ENCODE assay signal across 2 cellular contexts in the genomic region with DNA sequence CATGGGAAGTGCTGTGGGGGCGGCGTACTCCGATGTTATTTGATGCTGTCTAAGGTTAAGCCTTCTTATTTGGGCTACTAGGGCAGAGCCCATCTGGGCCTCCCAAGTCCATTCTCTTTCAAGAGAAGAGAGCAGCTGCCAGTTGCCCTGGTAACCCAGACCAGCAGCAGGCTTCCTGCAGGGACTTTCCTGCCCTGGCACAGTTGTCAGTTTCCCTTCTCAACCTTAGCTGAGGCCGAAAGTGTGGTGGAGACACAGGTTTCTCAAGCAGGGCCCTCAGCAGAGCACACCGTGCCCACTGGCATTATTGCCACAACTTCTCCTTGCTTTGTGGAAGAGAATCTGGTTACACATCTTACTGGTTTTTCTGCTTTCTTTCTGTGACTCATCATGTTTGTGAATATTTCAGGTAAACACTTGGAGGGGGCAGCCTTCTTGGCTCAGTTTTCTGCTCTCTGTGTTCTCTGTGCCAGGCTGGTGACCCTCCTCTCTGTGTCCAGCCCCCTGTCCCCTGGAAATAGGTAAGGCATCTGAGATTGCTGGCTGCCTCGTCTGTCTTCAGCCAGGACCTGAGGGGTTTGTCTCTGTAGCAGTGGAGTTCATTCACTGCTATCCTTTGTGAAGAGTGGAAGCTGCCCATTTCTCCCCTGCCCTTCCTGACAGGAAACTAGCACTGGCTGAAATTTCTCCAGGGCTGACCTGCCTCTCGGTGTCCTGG.
TF ChIP-seq lines count a peak whose summit lies in the region.

No MANE protein-coding gene starts in this region.

TF ChIP-seq in Ishikawa, 13 proteins besides CTCF, POLR2A, EP300 and RAD21 (continued from another document):
- TF ChIP-seq, protein P1, sequence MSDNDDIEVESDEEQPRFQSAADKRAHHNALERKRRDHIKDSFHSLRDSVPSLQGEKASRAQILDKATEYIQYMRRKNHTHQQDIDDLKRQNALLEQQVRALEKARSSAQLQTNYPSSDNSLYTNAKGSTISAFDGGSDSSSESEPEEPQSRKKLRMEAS (IDR thresholded peaks at IDR 0.05): 0 out of 2 replicates have a peak, but pooled peaks have one; percentile 9
- TF ChIP-seq TAF1 (IDR thresholded peaks at IDR 0.05; ENCODE audit: low read depth) (no peak), TEAD4 (IDR thresholded peaks at IDR 0.05) (peak; percentile 37; the same call in 1 of the 2 replicates), FOXM1 (IDR thresholded peaks at IDR 0.05; ENCODE audit: borderline replicate concordance, low read depth) (0 out of 2 replicates have a peak, but pooled peaks have one; percentile 36), ZBTB7A (IDR thresholded peaks at IDR 0.05; ENCODE audit: low read depth) (no peak), YY1 (IDR thresholded peaks at IDR 0.05; ENCODE audit: low read depth) (no peak), CREB1 (IDR thresholded peaks at IDR 0.05; ENCODE audit: low read depth) (no peak), NFIC (IDR thresholded peaks at IDR 0.05) (peak; percentile 73)
- TF ChIP-seq, protein P2, sequence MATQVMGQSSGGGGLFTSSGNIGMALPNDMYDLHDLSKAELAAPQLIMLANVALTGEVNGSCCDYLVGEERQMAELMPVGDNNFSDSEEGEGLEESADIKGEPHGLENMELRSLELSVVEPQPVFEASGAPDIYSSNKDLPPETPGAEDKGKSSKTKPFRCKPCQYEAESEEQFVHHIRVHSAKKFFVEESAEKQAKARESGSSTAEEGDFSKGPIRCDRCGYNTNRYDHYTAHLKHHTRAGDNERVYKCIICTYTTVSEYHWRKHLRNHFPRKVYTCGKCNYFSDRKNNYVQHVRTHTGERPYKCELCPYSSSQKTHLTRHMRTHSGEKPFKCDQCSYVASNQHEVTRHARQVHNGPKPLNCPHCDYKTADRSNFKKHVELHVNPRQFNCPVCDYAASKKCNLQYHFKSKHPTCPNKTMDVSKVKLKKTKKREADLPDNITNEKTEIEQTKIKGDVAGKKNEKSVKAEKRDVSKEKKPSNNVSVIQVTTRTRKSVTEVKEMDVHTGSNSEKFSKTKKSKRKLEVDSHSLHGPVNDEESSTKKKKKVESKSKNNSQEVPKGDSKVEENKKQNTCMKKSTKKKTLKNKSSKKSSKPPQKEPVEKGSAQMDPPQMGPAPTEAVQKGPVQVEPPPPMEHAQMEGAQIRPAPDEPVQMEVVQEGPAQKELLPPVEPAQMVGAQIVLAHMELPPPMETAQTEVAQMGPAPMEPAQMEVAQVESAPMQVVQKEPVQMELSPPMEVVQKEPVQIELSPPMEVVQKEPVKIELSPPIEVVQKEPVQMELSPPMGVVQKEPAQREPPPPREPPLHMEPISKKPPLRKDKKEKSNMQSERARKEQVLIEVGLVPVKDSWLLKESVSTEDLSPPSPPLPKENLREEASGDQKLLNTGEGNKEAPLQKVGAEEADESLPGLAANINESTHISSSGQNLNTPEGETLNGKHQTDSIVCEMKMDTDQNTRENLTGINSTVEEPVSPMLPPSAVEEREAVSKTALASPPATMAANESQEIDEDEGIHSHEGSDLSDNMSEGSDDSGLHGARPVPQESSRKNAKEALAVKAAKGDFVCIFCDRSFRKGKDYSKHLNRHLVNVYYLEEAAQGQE (IDR thresholded peaks at IDR 0.05; ENCODE audit: low read depth): no peak

TF ChIP-seq in H1, 55 proteins besides CTCF, POLR2A, EP300 and RAD21 (continued from another document):
- TF ChIP-seq CBX5 (IDR thresholded peaks at IDR 0.05; ENCODE audit: low read depth, low read length): no peak
- no peak for TF ChIP-seq SP1 (IDR thresholded peaks at IDR 0.05; ENCODE audit: low read depth, low read length)
- TF ChIP-seq PHF8 (conservative IDR thresholded peaks at IDR 0.05; ENCODE audit: low read depth, low read length): no peak
- TF ChIP-seq, protein P3, sequence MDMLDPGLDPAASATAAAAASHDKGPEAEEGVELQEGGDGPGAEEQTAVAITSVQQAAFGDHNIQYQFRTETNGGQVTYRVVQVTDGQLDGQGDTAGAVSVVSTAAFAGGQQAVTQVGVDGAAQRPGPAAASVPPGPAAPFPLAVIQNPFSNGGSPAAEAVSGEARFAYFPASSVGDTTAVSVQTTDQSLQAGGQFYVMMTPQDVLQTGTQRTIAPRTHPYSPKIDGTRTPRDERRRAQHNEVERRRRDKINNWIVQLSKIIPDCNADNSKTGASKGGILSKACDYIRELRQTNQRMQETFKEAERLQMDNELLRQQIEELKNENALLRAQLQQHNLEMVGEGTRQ (IDR thresholded peaks at IDR 0.05; ENCODE audit: low read length): no peak
- no peak for TF ChIP-seq BRCA1 (IDR thresholded peaks at IDR 0.05; ENCODE audit: low read depth, low read length)
- no peak for TF ChIP-seq BACH1 (IDR thresholded peaks at IDR 0.05; ENCODE audit: low read length)
- TF ChIP-seq POLR2AphosphoS5 (IDR thresholded peaks at IDR 0.05; ENCODE audit: low read depth, low read length): no peak
- no peak for TF ChIP-seq RBBP5 (IDR thresholded peaks at IDR 0.05; ENCODE audit: borderline replicate concordance, low read depth, low read length)
- no peak for TF ChIP-seq TCF12 (IDR thresholded peaks at IDR 0.05; ENCODE audit: low read depth, low read length)
- TF ChIP-seq JUN (IDR thresholded peaks at IDR 0.05; ENCODE audit: low read depth, low read length): no peak
